ENCODE assay signal across 21 cellular contexts in the genomic region with DNA sequence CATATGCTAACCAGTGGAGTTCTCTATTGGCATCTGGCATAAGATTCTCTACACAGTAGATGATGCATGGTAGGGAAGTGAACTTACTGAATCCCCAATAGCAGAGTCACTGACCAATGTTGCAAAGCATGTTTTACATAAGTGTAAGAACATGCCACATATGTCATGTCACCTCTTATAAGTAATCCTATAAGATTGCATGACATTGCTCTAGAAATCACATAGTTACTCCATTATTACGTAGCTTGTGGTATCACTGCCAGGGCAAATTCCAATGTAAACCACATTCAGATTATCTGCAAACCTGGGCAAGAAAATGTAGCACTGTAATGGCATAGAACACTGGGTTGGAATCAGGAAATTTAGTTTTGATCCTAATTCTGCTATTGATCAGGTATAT.
DNase-seq lines count a peak whose midpoint lies in the region; FAIRE-seq and TF ChIP-seq lines count a peak whose summit lies in the region.
"Had no signal": no experiment of that assay in that cellular context is flagged by ENCODE, and none has a peak within 500 bp of the region (broad histone marks: within the 10 kb centered on the region; RNA-seq: fewer than 3 reads in every experiment).

No MANE protein-coding gene starts in this region.

- DNase-seq in EH (ENCODE audit: low read depth) = peak; percentile 16
- DNase-seq in NCI-H226 = peak; percentile 33
- DNase-seq in epithelial cell of esophagus (ENCODE audit: low read depth) = peak; percentile 56
- DNase-seq in keratinocyte (ENCODE audit: low read depth, low spot score) = peak; percentile 4
- DNase-seq in T-helper 9 cell = no peak
- DNase-seq in MG63 = no peak
- DNase-seq in RCC 7860 (ENCODE audit: low spot score) = no peak
- DNase-seq: Caco-2; CD4-positive, alpha-beta memory T cell; DMS 273 treated with DMSO at 0.1 percent for 48 hours; DMS79 treated with DMSO at 0.1 percent for 48 hours; NCI-H1417 treated with DMSO at 0.1 percent for 48 hours; NCI-H187; NCI-H510A; PC-9; SIG-M5; SK-N-SH had no signal

- no peaks in the 10 kb centered on the region for H3K9me1 ChIP-seq in keratinocyte (ENCODE audit: control insufficient read depth, extremely low read depth, insufficient read depth, low read length)

- no peak overlapping the region for H3K4me3 ChIP-seq in epithelial cell of esophagus (ENCODE audit: low read length)
- no peak overlapping the region for H3K4me3 ChIP-seq in keratinocyte (ENCODE audit: control insufficient read depth in 2 of 3, extremely low read depth in 1 of 3, insufficient read depth in 2 of 3, low read depth in 1 of 3, low read length in 3 of 3)
- no peak overlapping the region for H3K4me3 ChIP-seq in MG63
- H3K4me3 ChIP-seq: BLaER1, PC-9 had no signal

- H3K36me3 ChIP-seq in keratinocyte (ENCODE audit: control insufficient read depth in 2 of 2, extremely low read depth in 1 of 2, insufficient read depth in 2 of 2, low read length in 2 of 2) (no peaks in the 10 kb centered on the region), MG63 (no peaks in the 10 kb centered on the region)
- H3K36me3 ChIP-seq: BLaER1 had no signal

- H3K79me2 ChIP-seq in keratinocyte (ENCODE audit: control insufficient read depth, insufficient read depth, low read length) = no peaks in the 10 kb centered on the region

- no peaks in the 10 kb centered on the region for H3K4me1 ChIP-seq in keratinocyte (ENCODE audit: control insufficient read depth, extremely low read depth, insufficient read depth, low read length)
- H3K4me1 ChIP-seq: BLaER1, Caco-2 had no signal

- dilution Hi-C loops in keratinocyte (cut with MboI; ENCODE audit: extremely low pct_ligation_motif_present, low sequenced_read_pairs) = no loop called here

- H3K9me3 ChIP-seq in keratinocyte (ENCODE audit: control insufficient read depth, low read depth, low read length) = no peaks in the 10 kb centered on the region
- no peaks in the 10 kb centered on the region for H3K9me3 ChIP-seq in MG63
- H3K9me3 ChIP-seq: BLaER1, Caco-2, SK-N-SH had no signal

- FAIRE-seq in keratinocyte (lab: Jason Lieb, UNC) (peak; percentile 71), RCC 7860 (lab: Jason Lieb, UNC) (no peak)
- FAIRE-seq: GM12891, H1 had no signal

- TF ChIP-seq CTCF in epithelial cell of esophagus (IDR thresholded peaks at IDR 0.05; ENCODE audit: insufficient read depth, low read depth, low read length, missing control alignments) (no peak), keratinocyte (optimal IDR thresholded peaks at IDR 0.05 in 1 of 3, IDR thresholded peaks at IDR 0.05 in 1 of 3, conservative IDR thresholded peaks at IDR 0.05 in 1 of 3; ENCODE audit: extremely low read depth in 1 of 3, insufficient read depth in 2 of 3, low read length in 3 of 3) (no peak)

- no peak overlapping the region for H2AFZ ChIP-seq in keratinocyte (ENCODE audit: control insufficient read depth, low read length)
- H2AFZ ChIP-seq: PC-9 had no signal

- H3K27me3 ChIP-seq in keratinocyte (ENCODE audit: control insufficient read depth, extremely low read depth, insufficient read depth, low read length) (peaks cover 3% of the 10 kb centered on the region), MG63 (peaks cover 23% of the 10 kb centered on the region)
- H3K27me3 ChIP-seq: BLaER1 had no signal

- no peak overlapping the region for H3K4me2 ChIP-seq in keratinocyte (ENCODE audit: control insufficient read depth, extremely low read depth, insufficient read depth, low read depth, low read length)
- H3K4me2 ChIP-seq: BLaER1, PC-9, SK-N-SH had no signal

- no peak overlapping the region for H3K9ac ChIP-seq in keratinocyte (ENCODE audit: control insufficient read depth, extremely low read depth, insufficient read depth, low read length)
- H3K9ac ChIP-seq: BLaER1, SK-N-SH had no signal

- no peak overlapping the region for H3K27ac ChIP-seq in keratinocyte (ENCODE audit: control insufficient read depth, insufficient read depth, low read length)
- H3K27ac ChIP-seq: BLaER1, PC-9, RWPE1 had no signal

- H4K20me1 ChIP-seq in keratinocyte (ENCODE audit: control insufficient read depth, extremely low read depth, insufficient read depth, low read length) = no peaks in the 10 kb centered on the region
- H4K20me1 ChIP-seq: BLaER1 had no signal

Comparison
In these comparisons a context has a peak if more than half of its experiments do, and no peak if none do; other contexts are left out.
1. DNase-seq: peak in EH (single experiment), NCI-H226 (single experiment), epithelial cell of esophagus (single experiment) and keratinocyte (single experiment); none in T-helper 9 cell (single experiment), MG63 (single experiment) and RCC 7860 (single experiment).